In the genomic region with DNA sequence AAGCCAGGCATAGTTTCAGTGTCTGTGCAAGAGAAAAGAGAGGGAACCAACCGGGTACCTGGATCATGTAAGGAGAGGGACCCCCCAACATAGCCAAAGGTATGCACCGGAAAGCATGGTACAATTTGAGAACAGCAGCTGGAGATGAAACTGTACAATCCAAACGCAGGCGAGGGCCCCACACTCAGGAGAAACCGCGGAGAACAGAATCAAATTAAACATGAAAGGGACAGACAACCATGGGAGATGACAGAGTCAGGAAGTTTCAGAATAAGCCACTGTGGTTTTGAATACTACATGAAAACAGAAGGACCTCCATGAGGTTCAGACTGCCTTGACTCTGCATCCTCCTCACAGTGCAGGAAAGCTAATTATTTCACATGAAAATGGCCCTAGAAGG, we compare ENCODE assay signal across 1 cellular context.
TF ChIP-seq lines count a peak whose summit lies in the region.

No MANE protein-coding gene starts in this region.

TF ChIP-seq in GM12878, 131 proteins besides CTCF, POLR2A, EP300 and RAD21 (continued from another document):
- no peak for TF ChIP-seq ZNF592 (IDR thresholded peaks at IDR 0.05)
- peak; percentile 36; the same call in 1 of the 2 replicates for TF ChIP-seq RUNX3 (IDR thresholded peaks at IDR 0.05; ENCODE audit: low read length)
- 0 out of 2 replicates have a peak, but pooled peaks have one; percentile 16 for TF ChIP-seq IKZF1 (conservative IDR thresholded peaks at IDR 0.05)
